9 cellular contexts compared by ENCODE assay signal in the genomic region with DNA sequence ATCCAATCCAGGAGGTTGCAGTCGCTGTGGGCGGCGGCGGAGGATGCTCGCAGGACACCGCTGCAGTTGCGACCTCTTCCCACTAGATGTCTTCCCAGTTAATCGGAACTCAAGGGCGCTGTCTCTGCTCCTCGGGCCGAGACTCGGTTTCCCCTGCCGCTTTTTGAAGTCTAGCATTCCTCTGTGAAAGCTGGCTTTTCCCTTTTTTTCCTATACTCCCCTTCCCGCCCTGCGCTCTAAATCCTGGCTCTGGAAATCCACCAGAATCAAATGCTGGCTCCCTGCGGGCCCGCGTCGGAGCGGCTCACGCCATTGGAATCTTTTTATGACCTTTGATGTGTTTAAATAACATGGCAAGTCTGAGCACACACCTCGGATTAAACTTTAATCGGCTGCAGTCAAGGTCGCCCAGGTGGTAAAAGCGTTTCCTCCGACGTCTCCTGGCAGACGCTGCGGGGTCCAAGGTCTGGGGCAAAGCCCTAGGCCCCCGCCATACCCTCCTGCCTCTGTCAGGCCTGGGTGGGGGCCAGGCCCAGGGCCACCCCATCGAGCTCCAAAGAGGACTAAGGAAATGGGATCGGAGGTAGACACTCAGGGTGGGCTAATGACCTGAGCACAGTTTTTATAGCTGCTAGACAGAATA. TPM values are rescaled to one million over a fixed set of nuclear protein-coding genes. Genes with fewer than 3 reads are reported as not detected.
DNase-seq lines count a peak whose midpoint lies in the region; ATAC-seq and TF ChIP-seq lines count a peak whose summit lies in the region.
"Had no signal": no experiment of that assay in that cellular context is flagged by ENCODE, and none has a peak within 500 bp of the region (broad histone marks: within the 10 kb centered on the region; RNA-seq: fewer than 3 reads in every experiment).

No MANE protein-coding gene starts in this region.

- peaks cover 0 to 5% (median 0%) of the 10 kb centered on the region in 11 donors for H3K9me3 Mint-ChIP-seq in naive thymus-derived CD4-positive, alpha-beta T cell

- peak; percentile 91 for ATAC-seq in IMR-90 (ENCODE audit: low read depth)
- ATAC-seq in naive thymus-derived CD4-positive, alpha-beta T cell, result peak; percentile 74
- peak; percentile 76 for ATAC-seq in aorta (ENCODE audit: low FRiP score)
- ATAC-seq in HG02571 (IDR thresholded peaks at IDR 0.05; ENCODE audit: unreplicated experiment), result no peak

- H2BK20ac ChIP-seq in IMR-90 (ENCODE audit: low read depth, low read length), result no peak overlapping the region

- H4K91ac ChIP-seq in IMR-90 (ENCODE audit: insufficient read depth, low read depth, low read length), result no peak overlapping the region

- H3K9me3 ChIP-seq in IMR-90 (ENCODE audit: control insufficient read depth, insufficient read depth, low read length) (peaks cover 5% of the 10 kb centered on the region; the same call in 1 of the 2 replicates), esophagus muscularis mucosa (no peaks in the 10 kb centered on the region), aorta (ENCODE audit: control insufficient read depth, low read length) (no peaks in the 10 kb centered on the region)
- no peaks in the 10 kb centered on the region for H3K9me3 ChIP-seq in naive thymus-derived CD4-positive, alpha-beta T cell (ENCODE audit: control insufficient read depth in 2 of 3, low read length in 3 of 3)

- peaks cover 0 to 29% (median 18%) of the 10 kb centered on the region in 7 donors for H3K4me1 Mint-ChIP-seq in naive thymus-derived CD4-positive, alpha-beta T cell

- H3K4me1 ChIP-seq in IMR-90 (ENCODE audit: control insufficient read depth, insufficient read depth, low read length) (no peaks in the 10 kb centered on the region), esophagus muscularis mucosa (peaks cover 17 to 33% (median 23%) of the 10 kb centered on the region in 4 donors), aorta (ENCODE audit: control insufficient read depth in 1 of 2, insufficient read depth in 2 of 2, low read length in 2 of 2) (no peaks in the 10 kb centered on the region)
- H3K4me1 ChIP-seq in naive thymus-derived CD4-positive, alpha-beta T cell (ENCODE audit: control insufficient read depth in 2 of 2, insufficient read depth in 2 of 2, low read length in 2 of 2), result peaks cover 4 to 7% of the 10 kb centered on the region in 2 donors

- H4K20me1 ChIP-seq in IMR-90 (ENCODE audit: insufficient read depth, low read length), result peaks cover 4% of the 10 kb centered on the region; the same call in 1 of the 2 replicates

- H4K8ac ChIP-seq in IMR-90 (ENCODE audit: low read depth in 2 of 2, low read length in 2 of 2), result no peak overlapping the region

- intact Hi-C loops in IMR-90 (cut with micrococcal nuclease) (loop anchor here (1.0 to 5.0 kb wide), 4 partner anchors 366 to 812 kb away; a partner anchor contains a TSS), esophagus muscularis mucosa (cut with DNase I) (loop anchor here (5.0 kb wide), 1 partner anchor 367 kb away; no protein-coding TSS in a partner anchor), aorta (cut with DNase I) (loop anchor here (5.0 to 10.0 kb wide), 2 partner anchors 364 to 367 kb away; no protein-coding TSS in a partner anchor)
- intact Hi-C loops in naive thymus-derived CD4-positive, alpha-beta T cell (cut with micrococcal nuclease), result loop anchor here (1.0 to 5.0 kb wide), 7 partner anchors 366 to 887 kb away; no protein-coding TSS in a partner anchor

- CTCF ChIA-PET in IMR-90 (lab: Yijun Ruan, JAX), result interaction anchor here (0.8 to 1.2 kb wide), 6 partner anchors 31 to 708 kb away, joined by 3 read pairs; no protein-coding TSS in a partner anchor
- CTCF ChIA-PET in naive thymus-derived CD4-positive, alpha-beta T cell (lab: Charles Lee), result interaction anchor here (0.6 to 2.4 kb wide), 3 partner anchors 12 to 553 kb away, joined by 3 to 9 read pairs (median 5); no protein-coding TSS in a partner anchor

- H3K4me3 Mint-ChIP-seq in naive thymus-derived CD4-positive, alpha-beta T cell, result peak overlapping the region; percentile 35 to 79 (median 66)

- no peak overlapping the region for H3K9ac ChIP-seq in IMR-90 (ENCODE audit: low read depth, low read length)

- DNase-seq in DMS53 (lab: John Stamatoyannopoulos, UW), result peak; percentile 80
- DNase-seq in IMR-90, result peak; percentile 32
- peak; percentile 59 to 66 for DNase-seq in activated CD4-positive, alpha-beta T cell treated with anti-CD3 and anti-CD28 coated beads, Interleukin-2, amount 50 U/mL, for 48 hours
- no peak for DNase-seq in esophagus muscularis mucosa (ENCODE audit: extremely low spot score)
- DNase-seq in naive thymus-derived CD4-positive, alpha-beta T cell, result peak in 2 of 9 donors; percentile 28 to 47
- DNase-seq in aorta, result peak; percentile 55 to 85
- DNase-seq in NCI-H1694 (lab: John Stamatoyannopoulos, UW), result no peak

- WGBS in IMR-90 (ENCODE audit: extremely low coverage in 2 of 2, insufficient read length in 1 of 2), 2 experiments, result 6% methylated on average over 13 of the region's 32 CpGs; no CpG with 5 or more reads in 1 of the 2 experiments
- WGBS in esophagus muscularis mucosa, result 12% methylated on average over 26 of the region's 32 CpGs
- 20 to 23% methylated on average over 32 of the region's 32 CpGs for whole genome bisulfite sequencing in aorta, 2 donors

- no peak overlapping the region for H2BK5ac ChIP-seq in IMR-90 (ENCODE audit: low read depth, low read length, poor library complexity, severe bottlenecking)

- no peak overlapping the region for H3K14ac ChIP-seq in IMR-90 (replicated peaks; ENCODE audit: low read depth, low read length)

- peak overlapping the region; percentile 78 for H2AFZ ChIP-seq in IMR-90 (replicated peaks; ENCODE audit: low read length, poor library complexity)

- H3K27ac ChIP-seq in IMR-90 (ENCODE audit: insufficient read depth, low read length), result no peak overlapping the region
- H3K27ac ChIP-seq in esophagus muscularis mucosa (replicated peaks in 1 of 4), result no peak overlapping the region
- H3K27ac ChIP-seq in naive thymus-derived CD4-positive, alpha-beta T cell (ENCODE audit: low read depth, low read length), result no peak overlapping the region
- no peak overlapping the region for H3K27ac ChIP-seq in aorta (ENCODE audit: low read depth in 1 of 2, low read length in 2 of 2)

- peak; percentile 65 for TF ChIP-seq CTCF in IMR-90 (conservative IDR thresholded peaks at IDR 0.05; ENCODE audit: low read depth, low read length)
- TF ChIP-seq CTCF in esophagus muscularis mucosa (IDR thresholded peaks at IDR 0.05), result peak; percentile 53 to 90 (median 70)

- peaks cover 80 to 97% (median 93%) of the 10 kb centered on the region in 5 donors for H3K27me3 Mint-ChIP-seq in naive thymus-derived CD4-positive, alpha-beta T cell

- no peak overlapping the region for H3K23ac ChIP-seq in IMR-90 (ENCODE audit: low read depth, low read length)

- no peak overlapping the region for H2AK5ac ChIP-seq in IMR-90 (ENCODE audit: low read depth, low read length)

- peak overlapping the region; percentile 46 for H3K4me2 ChIP-seq in IMR-90 (ENCODE audit: low read depth, low read length)

- H2BK120ac ChIP-seq in IMR-90 (ENCODE audit: low read depth, low read length), result no peak overlapping the region

- BruUV-seq in IMR-90 (replicated peaks; lab: Mats Ljungman, UMichigan), result no TSS peak

- H3K36me3 ChIP-seq in IMR-90 (ENCODE audit: control insufficient read depth, insufficient read depth, low read length) (no peaks in the 10 kb centered on the region), esophagus muscularis mucosa (no peaks in the 10 kb centered on the region), aorta (ENCODE audit: control insufficient read depth in 1 of 2, insufficient read depth in 2 of 2, low read length in 1 of 2) (no peaks in the 10 kb centered on the region)
- H3K36me3 ChIP-seq in naive thymus-derived CD4-positive, alpha-beta T cell (ENCODE audit: control insufficient read depth in 2 of 3, insufficient read depth in 3 of 3, low read length in 3 of 3), result no peaks in the 10 kb centered on the region

- TF ChIP-seq POLR2A in IMR-90 (IDR thresholded peaks at IDR 0.05; ENCODE audit: low read depth, low read length) (no peak), esophagus muscularis mucosa (IDR thresholded peaks at IDR 0.05; ENCODE audit: low read depth) (no peak)

- no peak overlapping the region for H3K27ac Mint-ChIP-seq in naive thymus-derived CD4-positive, alpha-beta T cell

- dilution Hi-C loops in IMR-90 (cut with HindIII; ENCODE audit: low sequenced_read_pairs, unreplicated experiment), result no loop called here

- no peak overlapping the region for H3K56ac ChIP-seq in IMR-90 (ENCODE audit: extremely low read depth, insufficient read depth, low read length)

- peaks cover 95% of the 10 kb centered on the region for H3K27me3 ChIP-seq in IMR-90 (ENCODE audit: control insufficient read depth, insufficient read depth, low read length)
- peaks cover 3 to 100% (median 53%) of the 10 kb centered on the region in 4 donors for H3K27me3 ChIP-seq in esophagus muscularis mucosa
- H3K27me3 ChIP-seq in naive thymus-derived CD4-positive, alpha-beta T cell (ENCODE audit: control insufficient read depth in 2 of 2, insufficient read depth in 2 of 2, low read length in 2 of 2), result peaks cover 21 to 64% of the 10 kb centered on the region in 2 donors
- no peaks in the 10 kb centered on the region for H3K27me3 ChIP-seq in aorta (ENCODE audit: control insufficient read depth in 1 of 2, insufficient read depth in 2 of 2, low read length in 1 of 2)

- no peak for TF ChIP-seq EP300 in esophagus muscularis mucosa (IDR thresholded peaks at IDR 0.05)

- TF ChIP-seq RAD21 in IMR-90 (IDR thresholded peaks at IDR 0.05; ENCODE audit: low read length), result peak; percentile 57

- H3K79me1 ChIP-seq in IMR-90 (ENCODE audit: low read depth in 1 of 2, low read length in 2 of 2), result no peaks in the 10 kb centered on the region

- H3K4ac ChIP-seq in IMR-90 (ENCODE audit: low read depth, low read length), result no peak overlapping the region

- in situ Hi-C loops in IMR-90 (cut with MboI; ENCODE audit: low sequenced_read_pairs), result no loop called here

- H3K4me3 ChIP-seq in IMR-90 (ENCODE audit: insufficient read depth, low read depth, low read length) (0 out of 2 replicates have a peak overlapping the region, but pooled peaks have one; percentile 5), esophagus muscularis mucosa (peak overlapping the region; percentile 29 to 49 (median 42)), aorta (ENCODE audit: low read length in 2 of 2) (no peak overlapping the region)
- no peak overlapping the region for H3K4me3 ChIP-seq in naive thymus-derived CD4-positive, alpha-beta T cell (ENCODE audit: low read length)

- no peaks in the 10 kb centered on the region for H3K9me1 ChIP-seq in IMR-90 (ENCODE audit: insufficient read depth, low read length)

- no peak overlapping the region for H2AK9ac ChIP-seq in IMR-90 (replicated peaks; ENCODE audit: low read depth, low read length, poor library complexity)

- H3K18ac ChIP-seq in IMR-90 (ENCODE audit: low read depth, low read length), result no peak overlapping the region

- POLR2A ChIA-PET in IMR-90 (lab: Charles Lee; ENCODE audit: unreplicated experiment), result no interaction called here
- POLR2A ChIA-PET in naive thymus-derived CD4-positive, alpha-beta T cell (lab: Charles Lee), result no interaction called here

- H2BK15ac ChIP-seq in IMR-90 (ENCODE audit: low read depth, low read length), result no peak overlapping the region

- H3K36me3 Mint-ChIP-seq in naive thymus-derived CD4-positive, alpha-beta T cell, result no peaks in the 10 kb centered on the region

- H4K5ac ChIP-seq in IMR-90 (ENCODE audit: low read depth, low read length), result no peak overlapping the region

RNA-seq across cellular contexts. Expression of a gene that starts 10.7 kb away (rescaled TPM):
- total RNA-seq in IMR-90 (2012; rRNA removed) (not detected in 2 replicates), esophagus muscularis mucosa (not detected), aorta (not detected)
- polyA plus RNA-seq in IMR-90 (2012; rRNA removed) (not detected in 2 replicates), aorta (under 1 TPM in 1 of 2 donors, not detected in 1; 0.38 TPM)
- not detected in 2 replicates for polyA plus RNA-seq in IMR-90 (2012; cell fraction: cytosol; rRNA removed)
- not detected in 2 replicates for polyA plus RNA-seq in IMR-90 (2012; cell fraction: nucleus; rRNA removed; ENCODE audit: low replicate concordance)
- not detected for total RNA-seq in naive thymus-derived CD4-positive, alpha-beta T cell
- not detected for polyA plus RNA-seq in naive thymus-derived CD4-positive, alpha-beta T cell
- total RNA-seq: pulmonary artery endothelial cell had no signal

RNA-seq across cellular contexts. Expression of a gene that starts 25.5 kb away (rescaled TPM):
- not detected in 2 replicates for total RNA-seq in IMR-90 (2012; rRNA removed)
- polyA plus RNA-seq in IMR-90 (2012; rRNA removed), result 0.04 and 0.05 TPM in 2 replicates
- 0.05 TPM in 1 of 2 replicates, not detected in the other for polyA plus RNA-seq in IMR-90 (2012; cell fraction: cytosol; rRNA removed)
- 0.04 TPM in 1 of 2 replicates, not detected in the other for polyA plus RNA-seq in IMR-90 (2012; cell fraction: nucleus; rRNA removed; ENCODE audit: low replicate concordance)
- not detected for total RNA-seq in esophagus muscularis mucosa
- not detected for total RNA-seq in naive thymus-derived CD4-positive, alpha-beta T cell
- polyA plus RNA-seq in naive thymus-derived CD4-positive, alpha-beta T cell, result not detected
- under 1 TPM in 1 of 2 donors, not detected in 1; 0.81 TPM for total RNA-seq in aorta
- polyA plus RNA-seq in aorta, result under 1 TPM in 1 of 2 donors, not detected in 1; 0.13 TPM
- total RNA-seq: pulmonary artery endothelial cell had no signal

RNA-seq across cellular contexts. Expression of a gene that starts 32.0 kb away (rescaled TPM):
- total RNA-seq in IMR-90 (2012; rRNA removed) (not detected in 2 replicates), esophagus muscularis mucosa (not detected), aorta (not detected)
- polyA plus RNA-seq in IMR-90 (2012; rRNA removed) (not detected in 2 replicates), aorta (not detected)
- not detected in 2 replicates for polyA plus RNA-seq in IMR-90 (2012; cell fraction: cytosol; rRNA removed)
- not detected in 2 replicates for polyA plus RNA-seq in IMR-90 (2012; cell fraction: nucleus; rRNA removed; ENCODE audit: low replicate concordance)
- total RNA-seq in naive thymus-derived CD4-positive, alpha-beta T cell, result under 1 TPM in 1 of 5 experiments, not detected in 4; 0.11 TPM
- not detected for polyA plus RNA-seq in naive thymus-derived CD4-positive, alpha-beta T cell
- total RNA-seq: pulmonary artery endothelial cell had no signal

RNA-seq across cellular contexts. Expression of a gene that starts 36.4 kb away (rescaled TPM):
- total RNA-seq in IMR-90 (2012; rRNA removed) (0.18 and 0.28 TPM in 2 replicates), esophagus muscularis mucosa (not detected), aorta (10 to 100 TPM in 1 of 2 donors, 1 to 10 TPM in 1; 1.5 to 11.2 TPM)
- polyA plus RNA-seq in IMR-90 (2012; rRNA removed) (0.10 TPM in 2 replicates), aorta (1 to 10 TPM; 3.4 to 3.6 TPM)
- 0.05 and 0.30 TPM in 2 replicates for polyA plus RNA-seq in IMR-90 (2012; cell fraction: cytosol; rRNA removed)
- 0.04 and 0.19 TPM in 2 replicates for polyA plus RNA-seq in IMR-90 (2012; cell fraction: nucleus; rRNA removed; ENCODE audit: low replicate concordance)
- under 1 TPM in 1 of 5 experiments, not detected in 4; 0.66 TPM for total RNA-seq in naive thymus-derived CD4-positive, alpha-beta T cell
- polyA plus RNA-seq in naive thymus-derived CD4-positive, alpha-beta T cell, result not detected

RNA-seq across cellular contexts. Expression of a gene that starts 45.2 kb away (rescaled TPM):
- total RNA-seq in IMR-90 (2012; rRNA removed) (0.18 and 0.28 TPM in 2 replicates), esophagus muscularis mucosa (under 1 TPM in 1 of 4 donors, not detected in 3; 0.50 TPM), aorta (1 to 10 TPM; 1.6 to 5.8 TPM)
- polyA plus RNA-seq in IMR-90 (2012; rRNA removed) (0.32 and 0.59 TPM in 2 replicates), aorta (1 to 10 TPM; 1.5 to 3.1 TPM)
- 0.10 and 0.26 TPM in 2 replicates for polyA plus RNA-seq in IMR-90 (2012; cell fraction: cytosol; rRNA removed)
- 0.59 and 0.63 TPM in 2 replicates for polyA plus RNA-seq in IMR-90 (2012; cell fraction: nucleus; rRNA removed; ENCODE audit: low replicate concordance)
- total RNA-seq in naive thymus-derived CD4-positive, alpha-beta T cell, result 1 to 10 TPM in 1 of 5 experiments, under 1 TPM in 1, not detected in 3; 0.70 to 1.7 TPM
- polyA plus RNA-seq in naive thymus-derived CD4-positive, alpha-beta T cell, result not detected

Comparison
In these comparisons a context has a peak if more than half of its experiments do, and no peak if none do; other contexts are left out.
1. DNase-seq: peak in DMS53 (single experiment), IMR-90 (single experiment), activated CD4-positive, alpha-beta T cell treated with anti-CD3 and anti-CD28 coated beads, Interleukin-2, amount 50 U/mL, for 48 hours (2 of 2) and aorta (2 of 2); none in esophagus muscularis mucosa (single experiment) and NCI-H1694 (single experiment).
2. H3K4me3 ChIP-seq: peak in IMR-90 (single experiment) and esophagus muscularis mucosa (4 of 4); none in naive thymus-derived CD4-positive, alpha-beta T cell (single experiment) and aorta (0 of 2).